ENCODE assay signal across 1 cellular context in the genomic region with DNA sequence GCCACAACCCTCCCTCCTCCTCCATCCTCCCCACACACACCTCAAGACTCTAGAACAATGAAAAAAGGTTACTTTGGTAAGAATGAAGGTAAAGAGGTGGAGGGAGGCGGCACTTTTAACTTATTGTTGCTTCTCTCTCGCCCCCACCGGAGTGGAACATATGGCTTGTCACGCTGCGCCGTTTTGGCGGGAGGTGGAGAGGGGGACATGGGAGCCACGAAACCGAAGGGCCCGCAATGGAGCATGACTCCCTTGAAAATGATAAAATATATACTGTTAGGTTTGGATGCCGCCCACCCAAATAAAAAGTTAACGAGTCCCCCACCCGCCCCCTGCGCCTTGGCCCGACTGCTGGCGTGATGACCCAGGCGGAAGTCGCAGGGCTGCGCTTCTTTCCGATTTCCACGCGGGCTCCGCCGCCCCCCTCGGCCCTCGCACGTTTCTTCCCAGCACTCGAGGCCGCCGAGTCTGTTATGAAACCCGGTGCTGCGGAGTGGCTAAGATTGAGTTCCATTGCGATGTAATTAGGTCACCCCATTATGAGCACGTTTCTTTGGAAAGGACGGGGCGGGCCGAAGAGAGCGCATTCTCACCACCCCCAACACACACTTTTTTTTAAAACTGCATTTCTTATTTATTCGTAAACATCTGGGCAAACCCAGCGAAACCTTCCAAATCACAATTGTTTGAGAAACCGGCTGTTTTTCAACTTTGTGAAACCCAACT.
A peak's percentile ranks its signal among the peaks of the same experiment; 100 is the strongest.
TF ChIP-seq lines count a peak whose summit lies in the region.

No MANE protein-coding gene starts in this region.

TF ChIP-seq in HepG2, 621 proteins besides CTCF, POLR2A, EP300 and RAD21 (continued from another document):
- TF ChIP-seq AFF4 (CRISPR knock-in tag; IDR thresholded peaks at IDR 0.05): peak; percentile 67; the same call in 1 of the 2 replicates
- peak; percentile 34; the same call in 1 of the 2 replicates for TF ChIP-seq ZBTB20 (CRISPR knock-in tag; IDR thresholded peaks at IDR 0.05; ENCODE audit: borderline replicate concordance, low read depth)
- TF ChIP-seq ATF7-NPFF (CRISPR knock-in tag; IDR thresholded peaks at IDR 0.05; ENCODE audit: low read depth): peak; percentile 79
